ENCODE assay signal across 17 cellular contexts in the genomic region with DNA sequence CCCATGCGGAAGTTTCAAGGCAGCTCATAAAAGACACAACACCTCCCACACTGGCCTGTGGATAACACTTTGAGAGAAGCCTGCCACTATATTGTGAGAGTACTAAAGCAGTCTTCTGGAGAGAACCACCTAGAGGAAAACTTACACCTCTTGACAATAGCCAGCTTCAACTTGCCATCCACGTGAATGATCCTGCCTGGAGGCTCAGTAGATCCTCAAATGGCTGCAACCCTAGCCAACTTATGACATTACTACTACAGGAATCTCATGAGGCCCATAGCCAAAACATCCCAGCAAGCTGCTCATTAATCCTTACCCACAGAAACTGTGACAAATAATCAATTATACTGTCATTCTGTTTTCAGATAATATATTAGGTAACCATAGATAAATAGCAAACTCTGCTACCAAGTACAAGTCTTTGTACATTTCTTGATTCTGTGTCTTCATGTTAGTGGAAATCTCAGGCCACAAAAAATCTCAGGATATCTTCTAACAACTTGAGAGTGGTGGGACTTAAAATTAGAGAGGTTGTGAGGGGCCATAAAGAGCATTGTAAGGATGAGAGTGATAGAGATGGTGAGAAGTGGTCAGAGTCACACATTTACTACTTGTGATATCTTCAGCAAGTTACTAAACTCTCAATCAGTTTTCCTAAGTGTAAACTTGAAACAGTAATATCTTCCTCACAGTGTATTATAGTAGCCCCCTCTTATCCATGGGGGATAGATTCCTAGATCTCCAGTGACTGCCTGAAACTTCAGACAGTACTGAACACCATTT.
DNase-seq lines count a peak whose midpoint lies in the region; ATAC-seq and TF ChIP-seq lines count a peak whose summit lies in the region.
"Had no signal": no experiment of that assay in that cellular context is flagged by ENCODE, and none has a peak within 500 bp of the region (broad histone marks: within the 10 kb centered on the region; RNA-seq: fewer than 3 reads in every experiment).

No MANE protein-coding gene starts in this region.

- peak overlapping the region; percentile 59 for H3K27ac Mint-ChIP-seq in MCF 10A (ENCODE audit: low read depth, unreplicated experiment)

- TF ChIP-seq POLR2A in stomach (IDR thresholded peaks at IDR 0.05), result no peak

- peak; percentile 6 for DNase-seq in NCI-H446 treated with DMSO at 0.1 percent for 48 hours (lab: John Stamatoyannopoulos, UW)
- DNase-seq in NCI-H446 (lab: John Stamatoyannopoulos, UW), result no peak
- no peak for DNase-seq in MCF 10A (ENCODE audit: unreplicated experiment)
- DNase-seq in stomach, result no peak
- DNase-seq in GF-D8 (lab: John Stamatoyannopoulos, UW), result no peak
- no peak for DNase-seq in NCI-H82 (lab: John Stamatoyannopoulos, UW)
- DNase-seq: 8988T; activated T-cell treated with anti-CD3 and anti-CD28 coated beads, Interleukin-2, amount 50 U/mL, for 72 hours; NCI-H1092; NCI-H526; SJCRH30; trophoblast cell had no signal

- ATAC-seq in HG02840 (IDR thresholded peaks at IDR 0.05; ENCODE audit: low FRiP score, unreplicated experiment), result no peak

- TF ChIP-seq CTCF in MCF 10A (IDR thresholded peaks at IDR 0.05; ENCODE audit: unreplicated experiment) (no peak), liver (IDR thresholded peaks at IDR 0.05; ENCODE audit: low read depth, low read length, missing input control) (no peak), stomach (IDR thresholded peaks at IDR 0.05) (no peak)

- H3K4me1 ChIP-seq in liver (ENCODE audit: control insufficient read depth in 4 of 4, insufficient read depth in 4 of 4, low read length in 3 of 4) (peaks cover 0 to 4% (median 1%) of the 10 kb centered on the region in 4 donors), stomach (no peaks in the 10 kb centered on the region)
- H3K4me1 ChIP-seq: SJCRH30 had no signal

- H3K36me3 ChIP-seq in liver (ENCODE audit: control insufficient read depth in 4 of 4, insufficient read depth in 3 of 4, low read depth in 1 of 4, low read length in 3 of 4), result no peaks in the 10 kb centered on the region
- H3K36me3 ChIP-seq in stomach, result no peaks in the 10 kb centered on the region
- H3K36me3 ChIP-seq: SJCRH30 had no signal

- H3K36me3 Mint-ChIP-seq in MCF 10A (ENCODE audit: insufficient read depth, unreplicated experiment), result no peaks in the 10 kb centered on the region

- WGBS in liver, result 89% methylated on average over 2 of the region's 2 CpGs
- 64 to 88% (median 74%) methylated on average over 2 of the region's 2 CpGs for WGBS in stomach, 5 donors

- H3K27me3 ChIP-seq in liver (ENCODE audit: control insufficient read depth in 4 of 4, insufficient read depth in 4 of 4, low read length in 3 of 4) (no peaks in the 10 kb centered on the region), stomach (no peaks in the 10 kb centered on the region)
- H3K27me3 ChIP-seq: SJCRH30 had no signal

- H3K9me3 ChIP-seq in liver (ENCODE audit: control insufficient read depth in 4 of 4, low read length in 3 of 4), result no peaks in the 10 kb centered on the region
- H3K9me3 ChIP-seq in stomach, result no peaks in the 10 kb centered on the region
- H3K9me3 ChIP-seq: mucosa of descending colon, SJCRH30 had no signal

- intact Hi-C loops in MCF 10A (cut with micrococcal nuclease) (loop anchor here (5.0 to 10.0 kb wide), 5 partner anchors 319 to 1706 kb away; no protein-coding TSS in a partner anchor), stomach (cut with DNase I; ENCODE audit: low total_unique reads) (no loop called here)

- peak overlapping the region in 1 of 2 donors; percentile 33 for H3K27ac ChIP-seq in liver (ENCODE audit: low read depth in 1 of 2, low read length in 2 of 2)
- H3K27ac ChIP-seq in stomach, result no peak overlapping the region
- H3K27ac ChIP-seq: SJCRH30 had no signal

- H3K4me3 ChIP-seq in liver (ENCODE audit: low read depth in 1 of 3, low read length in 3 of 3) (peak overlapping the region; percentile 56 to 82 (median 58)), stomach (peak overlapping the region in 3 of 4 donors; percentile 19 to 39 (median 32))
- H3K4me3 ChIP-seq: GM12878, mucosa of descending colon, SJCRH30, skin epidermis had no signal

- POLR2A ChIA-PET in MCF 10A (lab: Yijun Ruan, JAX), result interaction anchor here (0.6 to 1.4 kb wide), 3 partner anchors 36 to 147 kb away, joined by 3 to 4 read pairs (median 3); no protein-coding TSS in a partner anchor

- peak overlapping the region; percentile 57 for H3K4me3 Mint-ChIP-seq in MCF 10A (ENCODE audit: unreplicated experiment)

- no peaks in the 10 kb centered on the region for H3K9me3 Mint-ChIP-seq in MCF 10A (ENCODE audit: unreplicated experiment)
- H3K9me3 Mint-ChIP-seq: activated T-cell treated with anti-CD3 and anti-CD28 coated beads, Interleukin-2, amount 50 U/mL, for 72 hours had no signal

- no peak for TF ChIP-seq EP300 in stomach (IDR thresholded peaks at IDR 0.05)

- no peaks in the 10 kb centered on the region for H3K27me3 Mint-ChIP-seq in MCF 10A (ENCODE audit: insufficient read depth, unreplicated experiment)

- no TSS peak for BruUV-seq in MCF 10A (replicated peaks; lab: Mats Ljungman, UMichigan)

- CTCF ChIA-PET in MCF 10A (lab: Yijun Ruan, JAX), result no interaction called here

- H3K4me1 Mint-ChIP-seq in MCF 10A (ENCODE audit: insufficient read depth, unreplicated experiment), result peaks cover 20% of the 10 kb centered on the region

- peak overlapping the region in 1 of 2 donors; percentile 83 for H3K9ac ChIP-seq in liver (ENCODE audit: low read depth in 1 of 2, low read length in 2 of 2)

- no peak for TF ChIP-seq RAD21 in liver (IDR thresholded peaks at IDR 0.05)

TF ChIP-seq in liver, 16 proteins besides CTCF, POLR2A, EP300 and RAD21:
- TF ChIP-seq NR2F2 (IDR thresholded peaks at IDR 0.05), result no peak
- TF ChIP-seq EGR1 (IDR thresholded peaks at IDR 0.05; ENCODE audit: low read depth in 2 of 2), result no peak
- TF ChIP-seq, protein P1, sequence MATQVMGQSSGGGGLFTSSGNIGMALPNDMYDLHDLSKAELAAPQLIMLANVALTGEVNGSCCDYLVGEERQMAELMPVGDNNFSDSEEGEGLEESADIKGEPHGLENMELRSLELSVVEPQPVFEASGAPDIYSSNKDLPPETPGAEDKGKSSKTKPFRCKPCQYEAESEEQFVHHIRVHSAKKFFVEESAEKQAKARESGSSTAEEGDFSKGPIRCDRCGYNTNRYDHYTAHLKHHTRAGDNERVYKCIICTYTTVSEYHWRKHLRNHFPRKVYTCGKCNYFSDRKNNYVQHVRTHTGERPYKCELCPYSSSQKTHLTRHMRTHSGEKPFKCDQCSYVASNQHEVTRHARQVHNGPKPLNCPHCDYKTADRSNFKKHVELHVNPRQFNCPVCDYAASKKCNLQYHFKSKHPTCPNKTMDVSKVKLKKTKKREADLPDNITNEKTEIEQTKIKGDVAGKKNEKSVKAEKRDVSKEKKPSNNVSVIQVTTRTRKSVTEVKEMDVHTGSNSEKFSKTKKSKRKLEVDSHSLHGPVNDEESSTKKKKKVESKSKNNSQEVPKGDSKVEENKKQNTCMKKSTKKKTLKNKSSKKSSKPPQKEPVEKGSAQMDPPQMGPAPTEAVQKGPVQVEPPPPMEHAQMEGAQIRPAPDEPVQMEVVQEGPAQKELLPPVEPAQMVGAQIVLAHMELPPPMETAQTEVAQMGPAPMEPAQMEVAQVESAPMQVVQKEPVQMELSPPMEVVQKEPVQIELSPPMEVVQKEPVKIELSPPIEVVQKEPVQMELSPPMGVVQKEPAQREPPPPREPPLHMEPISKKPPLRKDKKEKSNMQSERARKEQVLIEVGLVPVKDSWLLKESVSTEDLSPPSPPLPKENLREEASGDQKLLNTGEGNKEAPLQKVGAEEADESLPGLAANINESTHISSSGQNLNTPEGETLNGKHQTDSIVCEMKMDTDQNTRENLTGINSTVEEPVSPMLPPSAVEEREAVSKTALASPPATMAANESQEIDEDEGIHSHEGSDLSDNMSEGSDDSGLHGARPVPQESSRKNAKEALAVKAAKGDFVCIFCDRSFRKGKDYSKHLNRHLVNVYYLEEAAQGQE (IDR thresholded peaks at IDR 0.05), result no peak
- TF ChIP-seq, protein P2, sequence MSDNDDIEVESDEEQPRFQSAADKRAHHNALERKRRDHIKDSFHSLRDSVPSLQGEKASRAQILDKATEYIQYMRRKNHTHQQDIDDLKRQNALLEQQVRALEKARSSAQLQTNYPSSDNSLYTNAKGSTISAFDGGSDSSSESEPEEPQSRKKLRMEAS (IDR thresholded peaks at IDR 0.05), result no peak
- no peak for TF ChIP-seq TAF1 (conservative IDR thresholded peaks at IDR 0.05)
TF ChIP-seq in liver: peak in this region for 0.
